ENCODE assay signal across 1 cellular context in genomic region chr4:112231779-112232713, GRCh38.
A peak's percentile ranks its signal among the peaks of the same experiment; 100 is the strongest.
TF ChIP-seq lines count a peak whose summit lies in the region.

TSS of gene AP1AR (plus strand) at chr4:112231787. CDS start at chr4:112232092, 305 bp downstream.

TF ChIP-seq in HepG2, 621 proteins besides CTCF, POLR2A, EP300 and RAD21 (continued from another document and continues in another):
- peak; percentile 32; the same call in 1 of the 2 replicates for TF ChIP-seq ZNF512B (CRISPR knock-in tag; IDR thresholded peaks at IDR 0.05; ENCODE audit: borderline replicate concordance)
- peak; percentile 51; the same call in 1 of the 2 replicates for TF ChIP-seq SP5 (CRISPR knock-in tag; IDR thresholded peaks at IDR 0.05; ENCODE audit: borderline replicate concordance, low read depth)
- no peak for TF ChIP-seq GATA4 (IDR thresholded peaks at IDR 0.05; ENCODE audit: borderline replicate concordance, low read depth)
- TF ChIP-seq ZNF605 (CRISPR knock-in tag; IDR thresholded peaks at IDR 0.05) = 0 out of 2 replicates have a peak, but pooled peaks have one; percentile 9
- TF ChIP-seq ZBTB1 (CRISPR knock-in tag; IDR thresholded peaks at IDR 0.05; ENCODE audit: borderline replicate concordance) = no peak
- TF ChIP-seq ZNF430 (CRISPR knock-in tag; IDR thresholded peaks at IDR 0.05) = 0 out of 2 replicates have a peak, but pooled peaks have one; percentile 25
- TF ChIP-seq FOXP1 (IDR thresholded peaks at IDR 0.05) = no peak
- TF ChIP-seq FOXP1 (CRISPR knock-in tag; IDR thresholded peaks at IDR 0.05) = no peak
- no peak for TF ChIP-seq ONECUT2 (CRISPR knock-in tag; IDR thresholded peaks at IDR 0.05)
- peak; percentile 83 for TF ChIP-seq ZNF607 (CRISPR knock-in tag; IDR thresholded peaks at IDR 0.05; ENCODE audit: borderline replicate concordance)
- peak; percentile 83 for TF ChIP-seq ZNF543 (CRISPR knock-in tag; IDR thresholded peaks at IDR 0.05)
- no peak for TF ChIP-seq PLRG1 (conservative IDR thresholded peaks at IDR 0.05)
- peak; percentile 67; the same call in 1 of the 2 replicates for TF ChIP-seq KDM2A (CRISPR knock-in tag; IDR thresholded peaks at IDR 0.05; ENCODE audit: borderline replicate concordance, low read depth)
- peak; percentile 84 for TF ChIP-seq ZNF281 (CRISPR knock-in tag; IDR thresholded peaks at IDR 0.05; ENCODE audit: borderline replicate concordance)
- peak; percentile 46; the same call in 1 of the 2 replicates for TF ChIP-seq PHF20 (CRISPR knock-in tag; IDR thresholded peaks at IDR 0.05)
- TF ChIP-seq ZNF569 (CRISPR knock-in tag; IDR thresholded peaks at IDR 0.05; ENCODE audit: borderline replicate concordance) = 0 out of 2 replicates have a peak, but pooled peaks have one; percentile 42
- no peak for TF ChIP-seq ZNF513 (CRISPR knock-in tag; conservative IDR thresholded peaks at IDR 0.05)
- no peak for TF ChIP-seq ZNF577 (CRISPR knock-in tag; IDR thresholded peaks at IDR 0.05; ENCODE audit: borderline replicate concordance, low read depth)
- peak; percentile 84 for TF ChIP-seq ASH2L (IDR thresholded peaks at IDR 0.05; ENCODE audit: insufficient read length, low read depth, low read length)
- peak; percentile 68; the same call in 1 of the 2 replicates for TF ChIP-seq FOXC1 (CRISPR knock-in tag; IDR thresholded peaks at IDR 0.05; ENCODE audit: borderline replicate concordance)
- 0 out of 2 replicates have a peak, but pooled peaks have one; percentile 52 for TF ChIP-seq ZFP36L2 (CRISPR knock-in tag; IDR thresholded peaks at IDR 0.05)
- TF ChIP-seq NCOA2 (CRISPR knock-in tag; IDR thresholded peaks at IDR 0.05) = no peak
- no peak for TF ChIP-seq ZNF30 (CRISPR knock-in tag; IDR thresholded peaks at IDR 0.05)
- no peak for TF ChIP-seq THYN1 (CRISPR knock-in tag; IDR thresholded peaks at IDR 0.05; ENCODE audit: borderline replicate concordance, low read depth)
- TF ChIP-seq ZNF350 (CRISPR knock-in tag; IDR thresholded peaks at IDR 0.05; ENCODE audit: borderline replicate concordance, low read depth) = peak; percentile 83
- no peak for TF ChIP-seq MYNN (CRISPR knock-in tag; IDR thresholded peaks at IDR 0.05; ENCODE audit: low read depth)
- peak; percentile 94 for TF ChIP-seq MXD1 (CRISPR knock-in tag; IDR thresholded peaks at IDR 0.05)
- TF ChIP-seq USF2 (IDR thresholded peaks at IDR 0.05; ENCODE audit: low read depth, low read length) = no peak
- TF ChIP-seq USF2 (CRISPR knock-in tag; IDR thresholded peaks at IDR 0.05; ENCODE audit: borderline replicate concordance) = 0 out of 2 replicates have a peak, but pooled peaks have one; percentile 22
- TF ChIP-seq REL (CRISPR knock-in tag; conservative IDR thresholded peaks at IDR 0.05) = no peak
- no peak for TF ChIP-seq ZNF18 (CRISPR knock-in tag; IDR thresholded peaks at IDR 0.05; ENCODE audit: insufficient replicate concordance)
- peak; percentile 87 for TF ChIP-seq ZXDC (CRISPR knock-in tag; IDR thresholded peaks at IDR 0.05)
- peak; percentile 95 for TF ChIP-seq ZNF747 (CRISPR knock-in tag; IDR thresholded peaks at IDR 0.05; ENCODE audit: borderline replicate concordance)
- no peak; the same call in 1 of the 2 replicates for TF ChIP-seq KLF13 (CRISPR knock-in tag; IDR thresholded peaks at IDR 0.05)
- TF ChIP-seq ZNF891 (CRISPR knock-in tag; IDR thresholded peaks at IDR 0.05) = peak; percentile 74
- peak; percentile 72 for TF ChIP-seq TBX2 (CRISPR knock-in tag; IDR thresholded peaks at IDR 0.05; ENCODE audit: borderline replicate concordance)
- no peak for TF ChIP-seq U2AF1 (optimal IDR thresholded peaks at IDR 0.05; ENCODE audit: low read depth, low read length)
- TF ChIP-seq ZBTB8A (CRISPR knock-in tag; IDR thresholded peaks at IDR 0.05; ENCODE audit: borderline replicate concordance, low read depth) = no peak; the same call in 1 of the 2 replicates
- TF ChIP-seq MAFG (CRISPR knock-in tag; IDR thresholded peaks at IDR 0.05) = 0 out of 2 replicates have a peak, but pooled peaks have one; percentile 40
- no peak for TF ChIP-seq IRF1 (CRISPR knock-in tag; IDR thresholded peaks at IDR 0.05; ENCODE audit: low read depth)
- 0 out of 2 replicates have a peak, but pooled peaks have one; percentile 5 for TF ChIP-seq SOX5 (CRISPR knock-in tag; IDR thresholded peaks at IDR 0.05; ENCODE audit: borderline replicate concordance)
- no peak; the same call in 1 of the 2 replicates for TF ChIP-seq ZNF317 (CRISPR knock-in tag; IDR thresholded peaks at IDR 0.05)
- TF ChIP-seq MTERF4 (CRISPR knock-in tag; IDR thresholded peaks at IDR 0.05) = peak; percentile 79; the same call in 1 of the 2 replicates
- no peak for TF ChIP-seq ELF3 (CRISPR knock-in tag; IDR thresholded peaks at IDR 0.05)
